ENCODE assay signal across 1 cellular context in genomic region chr3:73094127-73094526, GRCh38.
TF ChIP-seq lines count a peak whose summit lies in the region.

No MANE protein-coding gene starts in this region.

TF ChIP-seq in GM23338, 12 proteins besides CTCF, POLR2A, EP300 and RAD21 (continued from another document):
- TF ChIP-seq ZNF462 (CRISPR knock-in tag; IDR thresholded peaks at IDR 0.05): no peak
- TF ChIP-seq REST (IDR thresholded peaks at IDR 0.05; ENCODE audit: unreplicated experiment): no peak
- TF ChIP-seq ZNF331 (CRISPR knock-in tag; IDR thresholded peaks at IDR 0.05; ENCODE audit: low read depth): no peak
- no peak for TF ChIP-seq NANOG (IDR thresholded peaks at IDR 0.05; ENCODE audit: borderline replicate concordance)
- TF ChIP-seq CREB1 (CRISPR knock-in tag; IDR thresholded peaks at IDR 0.05; ENCODE audit: low read depth): no peak
- TF ChIP-seq ETS1 (IDR thresholded peaks at IDR 0.05): no peak
- no peak for TF ChIP-seq EZH2 (IDR thresholded peaks at IDR 0.05; ENCODE audit: low read depth, unreplicated experiment)
- TF ChIP-seq STAT1 (IDR thresholded peaks at IDR 0.05; ENCODE audit: unreplicated experiment): no peak
- no peak for TF ChIP-seq ZNF114 (CRISPR knock-in tag; IDR thresholded peaks at IDR 0.05)
- no peak for TF ChIP-seq EZH2phosphoT487 (IDR thresholded peaks at IDR 0.05; ENCODE audit: unreplicated experiment)
- TF ChIP-seq JUNB (IDR thresholded peaks at IDR 0.05; ENCODE audit: unreplicated experiment): no peak
